ENCODE assay signal across 13 cellular contexts in the genomic region with DNA sequence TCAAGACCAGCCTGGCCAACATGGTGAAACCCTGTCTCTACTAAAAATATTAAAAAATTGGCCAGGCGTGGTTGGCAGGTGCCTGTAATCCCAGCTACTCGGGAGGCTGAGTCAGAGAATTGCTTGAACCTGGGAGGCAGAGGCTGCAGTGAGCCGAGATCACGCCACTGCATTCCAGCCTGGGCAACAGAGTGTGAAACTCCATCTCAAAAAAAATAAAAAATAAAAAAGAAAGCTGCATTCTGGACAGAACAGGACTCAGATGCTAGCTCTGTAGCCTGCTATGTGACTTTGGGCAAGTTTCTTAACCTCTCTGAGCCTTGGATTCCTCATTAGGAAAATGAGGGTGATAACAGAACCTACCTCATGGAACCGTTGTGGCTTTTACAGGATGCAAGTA. TPM values are rescaled to one million over a fixed set of nuclear protein-coding genes. Genes with fewer than 3 reads are reported as not detected.
DNase-seq lines count a peak whose midpoint lies in the region; ATAC-seq, FAIRE-seq and TF ChIP-seq lines count a peak whose summit lies in the region.
"Not testable (repeated sequence)": the region's sequence is repeated elsewhere in the genome, so short reads cannot be mapped to it uniquely, and the experiment has no call there.
"Had no signal": no experiment of that assay in that cellular context is flagged by ENCODE, and none has a peak within 500 bp of the region (broad histone marks: within the 10 kb centered on the region; RNA-seq: fewer than 3 reads in every experiment).

No MANE protein-coding gene starts in this region.

- H3K9me1 ChIP-seq in K562 (ENCODE audit: control insufficient read depth, insufficient read depth, low read length), result not testable (repeated sequence)

- H3K9ac ChIP-seq in OCI-LY3 (ENCODE audit: low read length), result peak overlapping the region; percentile 83
- not testable (repeated sequence) for H3K9ac ChIP-seq in K562 (ENCODE audit: insufficient read depth in 1 of 2, low read depth in 2 of 2, low read length in 2 of 2)

- peak overlapping the region; percentile 89 for H3K27ac ChIP-seq in OCI-LY3 (ENCODE audit: low read length)
- not testable (repeated sequence) for H3K27ac ChIP-seq in K562 (ENCODE audit: extremely low read depth, low read depth, low read length)

- H3K4me1 ChIP-seq in OCI-LY3 (ENCODE audit: low read length) (peaks cover 60% of the 10 kb centered on the region), K562 (replicated peaks in 1 of 2; ENCODE audit: control insufficient read depth in 2 of 2, insufficient read depth in 2 of 2, low read length in 2 of 2) (peaks cover 0 to 16% of the 10 kb centered on the region in 2 experiments; a peak in 3 of 5 replicates)

- not testable (repeated sequence) for H3K36me3 ChIP-seq in OCI-LY3 (replicated peaks; ENCODE audit: low read depth, low read length); K562 (ENCODE audit: control insufficient read depth, insufficient read depth, low read length)

- TF ChIP-seq RAD21 in K562 (CRISPR knock-in tag; conservative IDR thresholded peaks at IDR 0.05 in 1 of 2, IDR thresholded peaks at IDR 0.05 in 1 of 2), result not testable (repeated sequence)

- H4K20me1 ChIP-seq in OCI-LY3 (ENCODE audit: insufficient read depth, low read length); K562 (replicated peaks; ENCODE audit: control insufficient read depth, insufficient read depth, low read length): not testable (repeated sequence)

- TF ChIP-seq POLR2A in K562 (conservative IDR thresholded peaks at IDR 0.05), result not testable (repeated sequence)

- POLR2A ChIA-PET in K562 (lab: Yijun Ruan, JAX), result interaction anchor here (0.7 to 1.5 kb wide), 3 partner anchors 61 to 70 kb away, joined by 3 to 4 read pairs (median 3); no protein-coding TSS in a partner anchor

- H3K4me3 ChIP-seq in OCI-LY3 (ENCODE audit: low read length), result peak overlapping the region; percentile 77
- H3K4me3 ChIP-seq in K562, result not testable (repeated sequence)

- DNase-seq in ACHN, result peak; percentile 62
- peak; percentile 50 for DNase-seq in Caki2 (ENCODE audit: low read depth)
- peak; percentile 15 for DNase-seq in HK-2 (ENCODE audit: unreplicated experiment)
- not testable (repeated sequence) for DNase-seq in K562 (ENCODE audit: extremely low read depth in 1 of 4, low spot score in 3 of 4)
- peak; percentile 68 for DNase-seq in kidney glomerular epithelial cell (lab: John Stamatoyannopoulos, UW)
- DNase-seq in renal cortical epithelial cell (ENCODE audit: low read depth), result peak; percentile 53

- H3K4me2 ChIP-seq in OCI-LY3 (ENCODE audit: low read length), result peak overlapping the region; percentile 94
- H3K4me2 ChIP-seq in K562 (ENCODE audit: insufficient read depth, low read length), result not testable (repeated sequence)

- H3K79me2 ChIP-seq in OCI-LY3 (ENCODE audit: low read length); K562 (ENCODE audit: control insufficient read depth, insufficient read depth, low read length): not testable (repeated sequence)

- H3K9me3 ChIP-seq in OCI-LY3 (ENCODE audit: insufficient read depth, low read length); K562 (replicated peaks; ENCODE audit: control insufficient read depth, insufficient read depth, low read depth, low read length): not testable (repeated sequence)

- 69% methylated on average over 5 of the region's 5 CpGs for WGBS in K562 (ENCODE audit: insufficient coverage, low coverage, missing lambda C conversion rate)

- in situ Hi-C loops in ACHN (cut with HindIII; ENCODE audit: low pct_ligation_motif_present, low pct_unique_long_range_greater_than_20kb, low sequenced_read_pairs); Caki2 (cut with HindIII; ENCODE audit: low pct_unique_long_range_greater_than_20kb, low sequenced_read_pairs): not testable (repeated sequence)
- in situ Hi-C loops in K562 (cut with MboI), result loop anchor here (5.0 to 10.0 kb wide), 2 partner anchors 84 to 284 kb away; a partner anchor contains a TSS

- intact Hi-C loops in K562 (cut with micrococcal nuclease), result loop anchor here (2.0 kb wide), 1 partner anchor 292 kb away; no protein-coding TSS in a partner anchor

- not testable (repeated sequence) for TF ChIP-seq CTCF in OCI-LY3 (IDR thresholded peaks at IDR 0.05; ENCODE audit: low read depth, low read length); K562 (IDR thresholded peaks at IDR 0.05 in 2 of 3, conservative IDR thresholded peaks at IDR 0.05 in 1 of 3; ENCODE audit: insufficient read depth in 2 of 3, low read depth in 1 of 3, low read length in 3 of 3)

- not testable (repeated sequence) for BruUV-seq in K562 (replicated peaks; lab: Mats Ljungman, UMichigan)

- CTCF ChIA-PET in K562 (lab: Yijun Ruan, JAX; ENCODE audit: low intra/inter-chr PET ratio), result interaction anchor here (0.6 kb wide), 1 partner anchor 73 kb away, joined by 3 read pairs; no protein-coding TSS in a partner anchor

- H3K27me3 ChIP-seq in OCI-LY3 (ENCODE audit: low read depth, low read length); K562 (ENCODE audit: control insufficient read depth in 2 of 2, insufficient read depth in 2 of 2, low read length in 2 of 2): not testable (repeated sequence)

- not testable (repeated sequence) for FAIRE-seq in K562 (lab: Jason Lieb, UNC)

- ATAC-seq in K562, result not testable (repeated sequence)

- TF ChIP-seq EP300 in K562 (IDR thresholded peaks at IDR 0.05; ENCODE audit: low read length), result not testable (repeated sequence)

- H2AFZ ChIP-seq in OCI-LY3 (ENCODE audit: low read depth, low read length); K562 (ENCODE audit: low read depth, low read length): not testable (repeated sequence)

TF ChIP-seq in K562, 482 proteins besides CTCF, POLR2A, EP300 and RAD21:
- TF ChIP-seq RBM25 (IDR thresholded peaks at IDR 0.05; ENCODE audit: low read depth, low read length, severe bottlenecking), result peak; percentile 13
- TF ChIP-seq ZFP36 (IDR thresholded peaks at IDR 0.05; ENCODE audit: low read depth, low read length, partially characterized antibody), result peak; percentile 30
TF ChIP-seq in K562: peak in this region for 2; not testable (repeated sequence) for 480.

RNA-seq across cellular contexts. Expression of a gene that starts 3.8 kb away (rescaled TPM):
- total RNA-seq in Caki2 (2014; rRNA removed; shearing (Covaris generic); ENCODE audit: low replicate concordance), result not detected in 2 replicates
- total RNA-seq in K562 (2011; cell fraction: chromatin; rRNA removed; ENCODE audit: low replicate concordance), result not detected in 2 replicates
- not detected in 2 replicates for total RNA-seq in K562 (2011; cell fraction: nucleolus; rRNA removed)
- total RNA-seq in K562 (2011; cell fraction: nucleoplasm; rRNA removed), result not detected in 2 replicates
- total RNA-seq in K562 (2014; rRNA removed) (not detected in 2 replicates), K562 (2014; rRNA removed; fragmentation: Illumina TruSeq; extraction: Trizol) (not detected in 2 replicates), K562 (2015; rRNA removed; fragmentation: Illumina TruSeq; extraction: Trizol) (not detected in 2 replicates), K562 (2021) (not detected in 2 replicates), renal cortical epithelial cell (2.4 and 5.2 TPM in 2 replicates)
- polyA plus RNA-seq in K562 (2011; rRNA removed) (not detected in 2 replicates), K562 (2014; fragmentation: Illumina TruSeq; extraction: Trizol) (not detected in 2 replicates), K562 (2014; fragmentation: Nextera tagmentation; extraction: Ambion mirVana) (not detected), K562 (2014; rRNA removed) (not detected in 2 replicates)
- not detected in 2 replicates for polyA plus RNA-seq in K562 (2011; cell fraction: cytosol; rRNA removed)
- polyA plus RNA-seq in K562 (2011; cell fraction: nucleus; rRNA removed), result 0.04 TPM in 1 of 2 replicates, not detected in the other
- polyA plus RNA-seq in K562 (2012), result 0.01 TPM in 1 of 2 replicates, not detected in the other
- polyA minus RNA-seq in K562 (2011; rRNA and poly(A)+ RNA removed), result not detected in 2 replicates
- polyA minus RNA-seq in K562 (2011; cell fraction: cytosol; rRNA and poly(A)+ RNA removed), result 0.95 and 1.3 TPM in 2 replicates
- polyA minus RNA-seq in K562 (2011; cell fraction: nucleus; rRNA and poly(A)+ RNA removed), result 0.13 TPM in 1 of 2 replicates, not detected in the other
- total RNA-seq: CD4-positive, CD25-positive, alpha-beta regulatory T cell; CD8-positive, alpha-beta T cell; GM23248; H1; H7; HFFc6 had no signal
- polyA plus RNA-seq: CD4-positive, CD25-positive, alpha-beta regulatory T cell; GM23248; H1 had no signal
